ENCODE assay signal across 1 cellular context in genomic region chr4:108620101-108620932, GRCh38.
TF ChIP-seq lines count a peak whose summit lies in the region.

RPL34 (plus strand) TSS chr4:108620576; CDS start chr4:108621960, 1,384 bp downstream.

TF ChIP-seq in K562, 482 proteins besides CTCF, POLR2A, EP300 and RAD21 (continued from another document and continues in another):
- TF ChIP-seq MNT (conservative IDR thresholded peaks at IDR 0.05) (peak; percentile 70 to 87), MLLT1 (IDR thresholded peaks at IDR 0.05) (peak in 1 of 2 experiments; percentile 50; a peak in 1 of 4 replicates), ZNF143 (CRISPR knock-in tag; IDR thresholded peaks at IDR 0.05) (no peak), ZNF431 (CRISPR knock-in tag; IDR thresholded peaks at IDR 0.05) (no peak), OTX1 (CRISPR knock-in tag; IDR thresholded peaks at IDR 0.05) (no peak), CSDE1 (IDR thresholded peaks at IDR 0.05) (0 out of 4 replicates have a peak, but pooled peaks of 1 of the 2 experiments have one; percentile 11), SP2 (IDR thresholded peaks at IDR 0.05; ENCODE audit: extremely low read depth, low read depth, low read length, poor library complexity, severe bottlenecking) (no peak), ZNF561 (CRISPR knock-in tag; conservative IDR thresholded peaks at IDR 0.05) (no peak), NR2C2 (CRISPR knock-in tag; IDR thresholded peaks at IDR 0.05) (peak; percentile 98), NR2C2 (tag; IDR thresholded peaks at IDR 0.05) (peak; percentile 100), POLR3A (IDR thresholded peaks at IDR 0.05; ENCODE audit: borderline replicate concordance, extremely low read depth, insufficient read depth, insufficient read length) (no peak), RCOR1 (IDR thresholded peaks at IDR 0.05; ENCODE audit: borderline replicate concordance in 1 of 2, low read depth in 2 of 2, low read length in 2 of 2) (peak in 1 of 2 experiments; percentile 59; a peak in 1 of 4 replicates), NCOA1 (IDR thresholded peaks at IDR 0.05; ENCODE audit: low read depth) (peak; percentile 56; the same call in 1 of the 2 replicates), CEBPZ (IDR thresholded peaks at IDR 0.05; ENCODE audit: borderline replicate concordance, low read depth, low read length) (no peak), ZBTB11 (CRISPR knock-in tag; IDR thresholded peaks at IDR 0.05) (no peak; a peak in 1 of 6 replicates), PRMT5 (CRISPR knock-in tag; IDR thresholded peaks at IDR 0.05) (no peak), AFF4 (CRISPR knock-in tag; IDR thresholded peaks at IDR 0.05) (peak; percentile 28; the same call in 1 of the 2 replicates), MYBL2 (IDR thresholded peaks at IDR 0.05; ENCODE audit: low read depth) (no peak), MYBL2 (CRISPR knock-in tag; IDR thresholded peaks at IDR 0.05; ENCODE audit: borderline replicate concordance) (no peak), FOXP4 (CRISPR knock-in tag; IDR thresholded peaks at IDR 0.05; ENCODE audit: borderline replicate concordance) (no peak), ZBTB34 (CRISPR knock-in tag; IDR thresholded peaks at IDR 0.05) (no peak), MTA2 (IDR thresholded peaks at IDR 0.05; ENCODE audit: low read depth) (peak; percentile 77), SMAD2 (IDR thresholded peaks at IDR 0.05; ENCODE audit: low read depth, low read length) (no peak), TSHZ1 (CRISPR knock-in tag; IDR thresholded peaks at IDR 0.05) (no peak), GTF2F1 (IDR thresholded peaks at IDR 0.05; ENCODE audit: low read depth, low read length) (peak; percentile 92), ZNF263 (CRISPR knock-in tag; IDR thresholded peaks at IDR 0.05; ENCODE audit: borderline replicate concordance) (no peak; the same call in 1 of the 2 replicates), NR4A1 (CRISPR knock-in tag; IDR thresholded peaks at IDR 0.05) (0 out of 2 replicates have a peak, but pooled peaks have one; percentile 9), NR4A1 (tag; IDR thresholded peaks at IDR 0.05) (no peak), RBM14 (IDR thresholded peaks at IDR 0.05; ENCODE audit: borderline replicate concordance, insufficient read depth, low read depth, low read length) (no peak), CCNT2 (IDR thresholded peaks at IDR 0.05; ENCODE audit: borderline replicate concordance, extremely low read depth, insufficient read length, low read depth, low read length) (no peak), ZSCAN29 (IDR thresholded peaks at IDR 0.05) (no peak), ZNF274 (IDR thresholded peaks at IDR 0.05; ENCODE audit: borderline replicate concordance, low read depth, low read length) (no peak), SPI1 (IDR thresholded peaks at IDR 0.05; ENCODE audit: borderline replicate concordance, low read depth, low read length) (peak; percentile 41; the same call in 1 of the 2 replicates), ZC3H11A (IDR thresholded peaks at IDR 0.05; ENCODE audit: low read depth, low read length) (no peak), CGGBP1 (CRISPR knock-in tag; IDR thresholded peaks at IDR 0.05) (peak; percentile 79; the same call in 1 of the 2 replicates), BMI1 (IDR thresholded peaks at IDR 0.05; ENCODE audit: low read length) (no peak), SMAD4 (CRISPR knock-in tag; conservative IDR thresholded peaks at IDR 0.05) (0 out of 2 replicates have a peak, but pooled peaks have one; percentile 24), GABPA (tag; conservative IDR thresholded peaks at IDR 0.05; ENCODE audit: low read depth) (peak; percentile 99)
